ENCODE assay signal across 8 cellular contexts in genomic region chr4:183443609-183444148, GRCh38. TPM values are rescaled to one million over a fixed set of nuclear protein-coding genes. Genes with fewer than 3 reads are reported as not detected.
DNase-seq lines count a peak whose midpoint lies in the region; ATAC-seq, FAIRE-seq and TF ChIP-seq lines count a peak whose summit lies in the region.

No MANE protein-coding gene starts in this region.

- H3K36me3 ChIP-seq in astrocyte (ENCODE audit: insufficient read depth, low read length) (peaks cover 18% of the 10 kb centered on the region), keratinocyte (ENCODE audit: control insufficient read depth in 2 of 2, extremely low read depth in 1 of 2, insufficient read depth in 2 of 2, low read length in 2 of 2) (peaks cover 12 to 19% of the 10 kb centered on the region in 2 experiments)

- H3K9ac ChIP-seq in astrocyte (ENCODE audit: low read length) (peak overlapping the region; percentile 96), keratinocyte (ENCODE audit: control insufficient read depth, extremely low read depth, insufficient read depth, low read length) (peak overlapping the region; percentile 99)

- DNase-seq in AG10803 (ENCODE audit: low read depth) (peak; percentile 61), OCI-M1 (lab: John Stamatoyannopoulos, UW) (peak; percentile 88), astrocyte (ENCODE audit: low read depth) (peak; percentile 55), keratinocyte (ENCODE audit: low read depth, low spot score) (no peak), HK-2 (ENCODE audit: unreplicated experiment) (no peak)
- DNase-seq in stimulated activated CD4-positive, alpha-beta T cell treated with anti-CD3 and anti-CD28 coated beads, Interleukin-1b, Interleukin-23, amount 100 ng/mL, for 48 hours: peak; percentile 42

- peaks cover 3% of the 10 kb centered on the region for H3K9me1 ChIP-seq in keratinocyte (ENCODE audit: control insufficient read depth, extremely low read depth, insufficient read depth, low read length)

- ATAC-seq in GM19468 (IDR thresholded peaks at IDR 0.05; ENCODE audit: extremely low read depth, unreplicated experiment) (peak; percentile 0), HG02759 (IDR thresholded peaks at IDR 0.05; ENCODE audit: unreplicated experiment) (no peak)

- peak overlapping the region; percentile 92 for H3K4me3 Mint-ChIP-seq in astrocyte (ENCODE audit: unreplicated experiment)

- FAIRE-seq in astrocyte (lab: Jason Lieb, UNC) (no peak), keratinocyte (lab: Jason Lieb, UNC) (peak; percentile 13)

- H4K20me1 ChIP-seq in astrocyte (ENCODE audit: insufficient read depth, low read length) (peaks cover 28% of the 10 kb centered on the region), keratinocyte (ENCODE audit: control insufficient read depth, extremely low read depth, insufficient read depth, low read length) (no peaks in the 10 kb centered on the region)

- H3K27ac Mint-ChIP-seq in astrocyte (ENCODE audit: unreplicated experiment): peak overlapping the region; percentile 85

- H2AFZ ChIP-seq in astrocyte (ENCODE audit: low read depth, low read length) (peak overlapping the region; percentile 97), keratinocyte (ENCODE audit: control insufficient read depth, low read length) (peak overlapping the region; percentile 93)

- peaks cover 9% of the 10 kb centered on the region for H3K36me3 Mint-ChIP-seq in astrocyte (ENCODE audit: low read depth, unreplicated experiment)

- dilution Hi-C loops in keratinocyte (cut with MboI; ENCODE audit: extremely low pct_ligation_motif_present, low sequenced_read_pairs): no loop called here

- H3K9me3 Mint-ChIP-seq in astrocyte (ENCODE audit: unreplicated experiment): no peaks in the 10 kb centered on the region

- H3K27me3 ChIP-seq in astrocyte (ENCODE audit: insufficient read depth, low read length) (no peaks in the 10 kb centered on the region), keratinocyte (ENCODE audit: control insufficient read depth, extremely low read depth, insufficient read depth, low read length) (no peaks in the 10 kb centered on the region)

- H3K79me2 ChIP-seq in astrocyte (ENCODE audit: insufficient read depth, low read length) (peaks cover 36% of the 10 kb centered on the region), keratinocyte (ENCODE audit: control insufficient read depth, insufficient read depth, low read length) (peaks cover 30% of the 10 kb centered on the region)

- H3K27ac ChIP-seq in astrocyte (ENCODE audit: low read depth, low read length) (peak overlapping the region; percentile 96), keratinocyte (ENCODE audit: control insufficient read depth, insufficient read depth, low read length) (peak overlapping the region; percentile 97)

- TF ChIP-seq CTCF in AG10803 (conservative IDR thresholded peaks at IDR 0.05; ENCODE audit: low read length): 0 out of 2 replicates have a peak, but pooled peaks have one; percentile 2
- no peak for TF ChIP-seq CTCF in astrocyte (IDR thresholded peaks at IDR 0.05; ENCODE audit: insufficient read depth, low read depth, low read length)
- TF ChIP-seq CTCF in keratinocyte (optimal IDR thresholded peaks at IDR 0.05 in 1 of 3, IDR thresholded peaks at IDR 0.05 in 1 of 3, conservative IDR thresholded peaks at IDR 0.05 in 1 of 3; ENCODE audit: extremely low read depth in 1 of 3, insufficient read depth in 2 of 3, low read length in 3 of 3): peak in 1 of 3 experiments; percentile 9

- H3K4me2 ChIP-seq in astrocyte (ENCODE audit: low read length) (peak overlapping the region; percentile 98), keratinocyte (ENCODE audit: control insufficient read depth, extremely low read depth, insufficient read depth, low read depth, low read length) (peak overlapping the region; percentile 87)

- H3K27me3 Mint-ChIP-seq in astrocyte (ENCODE audit: low read depth, unreplicated experiment): no peaks in the 10 kb centered on the region

- peak overlapping the region; percentile 87 for H3K4me3 ChIP-seq in AG10803 (ENCODE audit: low read length)
- peak overlapping the region; percentile 85 for H3K4me3 ChIP-seq in astrocyte (ENCODE audit: insufficient read depth, low read depth, low read length)
- peak overlapping the region; percentile 85 to 98 (median 92) for H3K4me3 ChIP-seq in keratinocyte (ENCODE audit: control insufficient read depth in 2 of 3, extremely low read depth in 1 of 3, insufficient read depth in 2 of 3, low read depth in 1 of 3, low read length in 3 of 3)

- peaks cover 16% of the 10 kb centered on the region for H3K4me1 Mint-ChIP-seq in astrocyte (ENCODE audit: low read depth, unreplicated experiment)

- H3K9me3 ChIP-seq in astrocyte (ENCODE audit: insufficient read depth, low read depth, low read length) (no peaks in the 10 kb centered on the region), keratinocyte (ENCODE audit: control insufficient read depth, low read depth, low read length) (no peaks in the 10 kb centered on the region)

- peaks cover 21% of the 10 kb centered on the region for H3K4me1 ChIP-seq in astrocyte (ENCODE audit: insufficient read depth, low read length)
- peaks cover 12% of the 10 kb centered on the region for H3K4me1 ChIP-seq in keratinocyte (ENCODE audit: control insufficient read depth, extremely low read depth, insufficient read depth, low read length)

RNA-seq across cellular contexts. Expression of gene CDKN2AIP, which starts 0.8 kb away (rescaled TPM):
- 9.6 and 11.6 TPM in 2 replicates for total RNA-seq in astrocyte
- polyA plus RNA-seq in keratinocyte: 10.3 to 13.6 TPM (median 10.3 TPM) in 3 replicates
- 14.8 TPM for polyA plus RNA-seq in keratinocyte (2011; ENCODE audit: low read depth)
- 4.7 and 10.2 TPM in 2 replicates for polyA plus RNA-seq in keratinocyte (2011; cell fraction: cytosol; rRNA removed)
- 10.6 and 11.0 TPM in 2 replicates for polyA plus RNA-seq in keratinocyte (2011; cell fraction: nucleus; rRNA removed)
- polyA plus RNA-seq in keratinocyte (2012; ENCODE audit: low replicate concordance): 8.7 and 14.5 TPM in 2 replicates
- polyA minus RNA-seq in keratinocyte: 3.6 to 10.2 TPM (median 7.2 TPM) in 3 replicates
- 6.9 TPM for polyA minus RNA-seq in keratinocyte (2011; cell fraction: cytosol; rRNA and poly(A)+ RNA removed)
- polyA minus RNA-seq in keratinocyte (2011; cell fraction: nucleus; rRNA and poly(A)+ RNA removed): 7.7 and 14.0 TPM in 2 replicates

Comparison
In these comparisons a context has a peak if more than half of its experiments do, and no peak if none do; other contexts are left out.
1. DNase-seq: peak in AG10803 (single experiment), OCI-M1 (single experiment), astrocyte (single experiment) and stimulated activated CD4-positive, alpha-beta T cell treated with anti-CD3 and anti-CD28 coated beads, Interleukin-1b, Interleukin-23, amount 100 ng/mL, for 48 hours (single experiment); none in keratinocyte (single experiment) and HK-2 (single experiment).
2. Peak in every context shown above with its lines, with median percentiles within 50 percentile points of each other: H3K4me3 ChIP-seq.